Comparison of ENCODE assay signal across 1 cellular context in genomic region chr2:241350878-241351639, GRCh38.
TF ChIP-seq lines count a peak whose summit lies in the region.

No MANE protein-coding gene starts in this region.

TF ChIP-seq in liver, 16 proteins besides CTCF, POLR2A, EP300 and RAD21 (continued from another document):
- TF ChIP-seq REST (IDR thresholded peaks at IDR 0.05) (no peak), JUND (IDR thresholded peaks at IDR 0.05) (peak in 1 of 2 donors; percentile 34), ZBTB33 (IDR thresholded peaks at IDR 0.05) (no peak)
